ENCODE assay signal across 8 cellular contexts in genomic region chr3:143119974-143120715, GRCh38. TPM values are rescaled to one million over a fixed set of nuclear protein-coding genes. Genes with fewer than 3 reads are reported as not detected.
DNase-seq lines count a peak whose midpoint lies in the region; ATAC-seq, FAIRE-seq and TF ChIP-seq lines count a peak whose summit lies in the region.

No MANE protein-coding gene starts in this region.

- no peaks in the 10 kb centered on the region for H3K27me3 Mint-ChIP-seq in activated T-cell treated with anti-CD3 and anti-CD28 coated beads, Interleukin-2, amount 50 U/mL, for 4 hours (ENCODE audit: low read depth)

- H3K27me3 ChIP-seq in GM06990 (replicated peaks; ENCODE audit: control insufficient read depth, insufficient read depth, low read length): no peaks in the 10 kb centered on the region

- H3K9me3 Mint-ChIP-seq in activated T-cell treated with anti-CD3 and anti-CD28 coated beads, Interleukin-2, amount 50 U/mL, for 4 hours: no peaks in the 10 kb centered on the region

- ATAC-seq in activated T-cell treated with anti-CD3 and anti-CD28 coated beads, Interleukin-2, amount 50 U/mL, for 4 hours: peak; percentile 15

- TF ChIP-seq POLR2A in H54 (IDR thresholded peaks at IDR 0.05; ENCODE audit: low read depth, low read length): no peak

- peaks cover 32% of the 10 kb centered on the region for H3K4me1 Mint-ChIP-seq in activated T-cell treated with anti-CD3 and anti-CD28 coated beads, Interleukin-2, amount 50 U/mL, for 4 hours (ENCODE audit: low read depth)

- no peak for FAIRE-seq in H54 (lab: Jason Lieb, UNC)

- peaks cover 7% of the 10 kb centered on the region; the same call in 1 of the 2 replicates for H3K36me3 ChIP-seq in GM06990 (ENCODE audit: control insufficient read depth, insufficient read depth, low read length)

- TF ChIP-seq CTCF in GM06990 (IDR thresholded peaks at IDR 0.05; ENCODE audit: insufficient read depth, low read length, poor library complexity, severe bottlenecking) (peak; percentile 24), foreskin fibroblast (IDR thresholded peaks at IDR 0.05; ENCODE audit: low read depth, low read length) (no peak)

- H3K36me3 Mint-ChIP-seq in activated T-cell treated with anti-CD3 and anti-CD28 coated beads, Interleukin-2, amount 50 U/mL, for 4 hours (ENCODE audit: insufficient read depth): no peaks in the 10 kb centered on the region

- H3K4me3 ChIP-seq in GM06990 (replicated peaks; ENCODE audit: low read depth, low read length): peak overlapping the region; percentile 96
- peak overlapping the region; percentile 75 to 88 for H3K4me3 ChIP-seq in foreskin fibroblast (ENCODE audit: low read depth in 1 of 2, low read length in 2 of 2)

- H3K4me3 Mint-ChIP-seq in activated T-cell treated with anti-CD3 and anti-CD28 coated beads, Interleukin-2, amount 50 U/mL, for 4 hours: peak overlapping the region; percentile 84

- DNase-seq in GM06990 (ENCODE audit: extremely low read depth, insufficient read length) (peak; percentile 74), H54 (ENCODE audit: insufficient read length, low spot score) (peak; percentile 36), NCI-H1105 (lab: John Stamatoyannopoulos, UW) (peak; percentile 53), foreskin fibroblast (peak in 1 of 2 donors; percentile 61), occipital lobe (lab: John Stamatoyannopoulos, UW) (peak; percentile 47), mucosa of gallbladder (ENCODE audit: low spot score) (no peak), NCI-H2029 treated with DMSO at 0.1 percent for 48 hours (lab: John Stamatoyannopoulos, UW) (no peak)
- DNase-seq in activated T-cell treated with anti-CD3 and anti-CD28 coated beads, Interleukin-2, amount 50 U/mL, for 4 hours: peak; percentile 9

RNA-seq across cellular contexts. Expression of gene CHST2, which starts 0.6 kb away (rescaled TPM):
- total RNA-seq in activated T-cell treated with anti-CD3 and anti-CD28 coated beads, Interleukin-2, amount 50 U/mL, for 4 hours: 1 to 10 TPM; 4.8 to 5.0 (median 4.9) TPM
- total RNA-seq in occipital lobe (33.4 TPM), mucosa of gallbladder (5.8 TPM)

Comparison
In these comparisons a context has a peak if more than half of its experiments do, and no peak if none do; other contexts are left out.
1. DNase-seq: peak in GM06990 (single experiment), H54 (single experiment), NCI-H1105 (single experiment), activated T-cell treated with anti-CD3 and anti-CD28 coated beads, Interleukin-2, amount 50 U/mL, for 4 hours (single experiment) and occipital lobe (single experiment); none in mucosa of gallbladder (single experiment) and NCI-H2029 treated with DMSO at 0.1 percent for 48 hours (single experiment).